In genomic region chr1:172934417-172934762, GRCh38 we compare ENCODE assay signal across 12 cellular contexts.
A peak's percentile ranks its signal among the peaks of the same experiment; 100 is the strongest.
DNase-seq lines count a peak whose midpoint lies in the region; ATAC-seq and TF ChIP-seq lines count a peak whose summit lies in the region.
"Had no signal": no experiment of that assay in that cellular context is flagged by ENCODE, and none has a peak within 500 bp of the region (broad histone marks: within the 10 kb centered on the region; RNA-seq: fewer than 3 reads in every experiment).

No MANE protein-coding gene starts in this region.

- no peaks in the 10 kb centered on the region for H3K79me2 ChIP-seq in Karpas-422 (ENCODE audit: low read length)

- peaks cover 12% of the 10 kb centered on the region for H3K36me3 Mint-ChIP-seq in Calu3 (ENCODE audit: insufficient read depth, unreplicated experiment)
- H3K36me3 Mint-ChIP-seq: memory B cell had no signal

- H3K27me3 Mint-ChIP-seq in Calu3 (ENCODE audit: unreplicated experiment) = no peaks in the 10 kb centered on the region
- H3K27me3 Mint-ChIP-seq: central memory CD8-positive, alpha-beta T cell; memory B cell had no signal

- H3K27me3 ChIP-seq in RWPE2 (ENCODE audit: insufficient read depth, poor library complexity, severe bottlenecking) (no peaks in the 10 kb centered on the region), gastroesophageal sphincter (no peaks in the 10 kb centered on the region), Karpas-422 (ENCODE audit: low read length) (no peaks in the 10 kb centered on the region)

- no peak overlapping the region for H3K4me2 ChIP-seq in Karpas-422 (ENCODE audit: low read depth, low read length, poor library complexity, severe bottlenecking)

- TF ChIP-seq EP300 in gastroesophageal sphincter (IDR thresholded peaks at IDR 0.05) = no peak

- H3K9me3 ChIP-seq in RWPE2 (ENCODE audit: severe bottlenecking) (no peaks in the 10 kb centered on the region), gastroesophageal sphincter (no peaks in the 10 kb centered on the region), Karpas-422 (ENCODE audit: low read length) (no peaks in the 10 kb centered on the region)

- peak overlapping the region; percentile 48 for H3K4me3 Mint-ChIP-seq in Calu3 (ENCODE audit: low read depth, unreplicated experiment)
- H3K4me3 Mint-ChIP-seq: activated T-cell treated with anti-CD3 and anti-CD28 coated beads, Interleukin-2, amount 50 U/mL, for 4 hours; central memory CD8-positive, alpha-beta T cell; memory B cell had no signal

- no TSS peak for BruUV-seq in Calu3 (replicated peaks; lab: Mats Ljungman, UMichigan)

- WGBS in gastroesophageal sphincter (ENCODE audit: low coverage in 1 of 2), 2 donors = 40 to 51% methylated on average over 4 of the region's 4 CpGs

- no peak for TF ChIP-seq POLR2A in gastroesophageal sphincter (IDR thresholded peaks at IDR 0.05)

- no peaks in the 10 kb centered on the region for H3K9me3 Mint-ChIP-seq in Calu3 (ENCODE audit: low read depth, unreplicated experiment)
- H3K9me3 Mint-ChIP-seq: central memory CD8-positive, alpha-beta T cell; memory B cell had no signal

- H3K36me3 ChIP-seq in RWPE2 (ENCODE audit: low read depth) = no peaks in the 10 kb centered on the region
- H3K36me3 ChIP-seq in gastroesophageal sphincter = no peaks in the 10 kb centered on the region
- H3K36me3 ChIP-seq in Karpas-422 (ENCODE audit: insufficient read depth, low read length) = no peaks in the 10 kb centered on the region

- H3K27ac ChIP-seq in RWPE2 (ENCODE audit: poor library complexity, severe bottlenecking) (peak overlapping the region; percentile 90), gastroesophageal sphincter (peak overlapping the region; percentile 65 to 77 (median 71)), skin epidermis (peak overlapping the region in 11 of 21 experiments; percentile 1 to 60 (median 18)), Karpas-422 (ENCODE audit: low read length) (no peak overlapping the region)

- no peak for TF ChIP-seq CTCF in Calu3 (IDR thresholded peaks at IDR 0.05; ENCODE audit: unreplicated experiment)
- no peak for TF ChIP-seq CTCF in RWPE2 (IDR thresholded peaks at IDR 0.05; ENCODE audit: poor library complexity, severe bottlenecking)
- TF ChIP-seq CTCF in gastroesophageal sphincter (IDR thresholded peaks at IDR 0.05) = no peak

- no peaks in the 10 kb centered on the region for H3K9me2 ChIP-seq in Karpas-422 (replicated peaks; ENCODE audit: insufficient read depth, low read length)

- H3K4me3 ChIP-seq in RWPE2 (ENCODE audit: severe bottlenecking) (no peak overlapping the region), gastroesophageal sphincter (no peak overlapping the region), skin epidermis (no peak overlapping the region), Karpas-422 (ENCODE audit: low read length) (no peak overlapping the region)

- H2AFZ ChIP-seq in Karpas-422 (ENCODE audit: low read length) = no peak overlapping the region

- H4K20me1 ChIP-seq in Karpas-422 (ENCODE audit: insufficient read depth, low read depth, low read length) = no peaks in the 10 kb centered on the region

- ATAC-seq in RWPE2 (ENCODE audit: low read depth) (no peak), gastroesophageal sphincter (no peak)

- peak overlapping the region; percentile 97 for H3K27ac Mint-ChIP-seq in Calu3 (ENCODE audit: unreplicated experiment)
- H3K27ac Mint-ChIP-seq: memory B cell had no signal

- peaks cover 54% of the 10 kb centered on the region for H3K4me1 Mint-ChIP-seq in Calu3 (ENCODE audit: low read depth, unreplicated experiment)

- intact Hi-C loops in Calu3 (cut with micrococcal nuclease; ENCODE audit: unreplicated experiment) = no loop called here

- no peak overlapping the region for H3K9ac ChIP-seq in Karpas-422 (ENCODE audit: low read length)

- H3K4me1 ChIP-seq in RWPE2 (ENCODE audit: insufficient read depth, poor library complexity, severe bottlenecking) (peaks cover 34% of the 10 kb centered on the region), gastroesophageal sphincter (peaks cover 0 to 24% (median 4%) of the 10 kb centered on the region in 3 donors), Karpas-422 (ENCODE audit: low read length) (peaks cover 4% of the 10 kb centered on the region; the same call in 1 of the 2 replicates)

- CTCF ChIA-PET in Calu3 (lab: Charles Lee) = no interaction called here

- DNase-seq in Calu3 (no peak), RWPE2 (ENCODE audit: low spot score) (no peak), Karpas-422 (no peak), UCSD-AML1 (lab: John Stamatoyannopoulos, UW; ENCODE audit: unreplicated experiment) (no peak), NCI-H146 treated with DMSO at 0.1 percent for 48 hours (lab: John Stamatoyannopoulos, UW; ENCODE audit: unreplicated experiment) (no peak), NCI-H2196 (lab: John Stamatoyannopoulos, UW; ENCODE audit: unreplicated experiment) (no peak)
- DNase-seq: NCI-H187 treated with DMSO at 0.1 percent for 48 hours had no signal
